ENCODE assay signal across 8 cellular contexts in genomic region chr9:135474915-135475314, GRCh38. TPM values are rescaled to one million over a fixed set of nuclear protein-coding genes. Genes with fewer than 3 reads are reported as not detected.
DNase-seq lines count a peak whose midpoint lies in the region; ATAC-seq and TF ChIP-seq lines count a peak whose summit lies in the region.

No MANE protein-coding gene starts in this region.

- H3K9me3 Mint-ChIP-seq in T-helper 2 cell treated with Interferon-gamma antibody and Interleukin-4, amounts not matched to agents 5 μg/mL and 100 μg/mL, for 36 hours = no peaks in the 10 kb centered on the region

- H3K36me3 Mint-ChIP-seq in T-helper 2 cell treated with Interferon-gamma antibody and Interleukin-4, amounts not matched to agents 5 μg/mL and 100 μg/mL, for 36 hours (ENCODE audit: low read depth) = peaks cover 4% of the 10 kb centered on the region

- no peak for ATAC-seq in GM18907 (IDR thresholded peaks at IDR 0.05; ENCODE audit: unreplicated experiment)

- H3K4me1 ChIP-seq in suprapubic skin = peaks cover 8% of the 10 kb centered on the region

- no peak for TF ChIP-seq EP300 in suprapubic skin (IDR thresholded peaks at IDR 0.05)

- TF ChIP-seq POLR2A in suprapubic skin (IDR thresholded peaks at IDR 0.05) = no peak

- TF ChIP-seq CTCF in AG09319 (IDR thresholded peaks at IDR 0.05; ENCODE audit: low read depth, low read length) (peak; percentile 24), GM12864 (IDR thresholded peaks at IDR 0.05; ENCODE audit: low read depth, low read length, missing control alignments) (peak; percentile 37), suprapubic skin (IDR thresholded peaks at IDR 0.05) (no peak)

- H3K4me3 ChIP-seq in GM12864 (ENCODE audit: low read depth, low read length) = no peak overlapping the region
- H3K4me3 ChIP-seq in suprapubic skin = no peak overlapping the region

- peaks cover 13% of the 10 kb centered on the region for H3K4me1 Mint-ChIP-seq in T-helper 2 cell treated with Interferon-gamma antibody and Interleukin-4, amounts not matched to agents 5 μg/mL and 100 μg/mL, for 36 hours (ENCODE audit: low read depth)

- H3K27ac Mint-ChIP-seq in T-helper 2 cell treated with Interferon-gamma antibody and Interleukin-4, amounts not matched to agents 5 μg/mL and 100 μg/mL, for 36 hours = no peak overlapping the region

- DNase-seq in AG09319 (ENCODE audit: extremely low read depth, low read depth) (no peak), GM12864 (ENCODE audit: low read depth) (no peak), SW480 (ENCODE audit: low spot score) (peak; percentile 29), iPS-NIHi11 (ENCODE audit: low spot score) (peak; percentile 76), suprapubic skin (ENCODE audit: low spot score in 2 of 2) (no peak)
- DNase-seq in NK-92 treated with Interleukin-12 subunit alpha and Interleukin-12 subunit beta, amount 100 ng/mL, for 24 hours (lab: John Stamatoyannopoulos, UW) = no peak
- no peak for DNase-seq in T-helper 2 cell treated with Interferon-gamma antibody and Interleukin-4, amounts not matched to agents 5 μg/mL and 100 μg/mL, for 36 hours (ENCODE audit: low spot score)

- no peaks in the 10 kb centered on the region for H3K27me3 ChIP-seq in suprapubic skin

- 31% methylated on average over 11 of the region's 12 CpGs for WGBS in suprapubic skin

- H3K27ac ChIP-seq in suprapubic skin = no peak overlapping the region

- H3K4me3 Mint-ChIP-seq in T-helper 2 cell treated with Interferon-gamma antibody and Interleukin-4, amounts not matched to agents 5 μg/mL and 100 μg/mL, for 36 hours = no peak overlapping the region

- H3K27me3 Mint-ChIP-seq in T-helper 2 cell treated with Interferon-gamma antibody and Interleukin-4, amounts not matched to agents 5 μg/mL and 100 μg/mL, for 36 hours (ENCODE audit: low read depth) = peaks cover 36% of the 10 kb centered on the region

- no peaks in the 10 kb centered on the region for H3K36me3 ChIP-seq in suprapubic skin

- H3K9me3 ChIP-seq in suprapubic skin = no peaks in the 10 kb centered on the region

RNA-seq across cellular contexts. Expression of gene PPP1R26, which starts 4.7 kb away (rescaled TPM):
- total RNA-seq in suprapubic skin = 10 to 100 TPM in 2 of 4 donors, 1 to 10 TPM in 2; 6.2 to 11.0 (median 9.0) TPM

RNA-seq across cellular contexts. Expression of gene MRPS2, which starts 25.6 kb away (rescaled TPM):
- 10 to 100 TPM; 51.5 to 61.7 (median 55.1) TPM for total RNA-seq in suprapubic skin

RNA-seq across cellular contexts. Expression of gene LCN1, which starts 46.3 kb away (rescaled TPM):
- total RNA-seq in suprapubic skin = not detected

Comparison
In these comparisons a context has a peak if more than half of its experiments do, and no peak if none do; other contexts are left out.
1. DNase-seq: peak in SW480 (single experiment) and iPS-NIHi11 (single experiment); none in AG09319 (single experiment), GM12864 (single experiment), NK-92 treated with Interleukin-12 subunit alpha and Interleukin-12 subunit beta, amount 100 ng/mL, for 24 hours (single experiment), T-helper 2 cell treated with Interferon-gamma antibody and Interleukin-4, amounts not matched to agents 5 μg/mL and 100 μg/mL, for 36 hours (single experiment) and suprapubic skin (0 of 2).
2. CTCF ChIP-seq: peak in AG09319 (single experiment) and GM12864 (single experiment); none in suprapubic skin (0 of 2).